11 cellular contexts compared by ENCODE assay signal in the genomic region with DNA sequence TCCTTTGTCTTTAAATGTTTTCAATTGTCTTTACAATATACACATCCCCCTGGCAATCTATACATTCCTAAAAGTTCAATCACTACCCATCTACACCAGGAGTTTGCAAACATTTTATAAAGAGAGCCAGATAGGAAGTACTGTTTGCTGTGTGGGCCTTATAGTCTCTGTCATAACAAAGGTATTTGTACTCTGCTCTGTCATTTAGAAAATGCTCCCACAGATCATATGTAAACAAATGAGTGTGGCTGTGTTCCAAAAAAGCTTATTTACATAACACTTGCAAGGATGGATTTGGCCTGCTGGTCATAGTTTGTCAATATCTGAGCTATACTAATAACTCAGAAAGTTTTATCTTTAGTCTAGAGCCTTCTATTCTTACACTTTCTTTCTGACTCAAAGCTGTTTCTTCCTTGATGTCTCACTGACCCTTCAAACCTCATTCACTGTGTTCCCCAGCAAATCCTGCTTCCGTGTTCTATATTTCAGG.
DNase-seq lines count a peak whose midpoint lies in the region; ATAC-seq, FAIRE-seq and TF ChIP-seq lines count a peak whose summit lies in the region.
"Had no signal": no experiment of that assay in that cellular context is flagged by ENCODE, and none has a peak within 500 bp of the region (broad histone marks: within the 10 kb centered on the region; RNA-seq: fewer than 3 reads in every experiment).

No MANE protein-coding gene starts in this region.

- no peak for FAIRE-seq in HTR-8/SVneo (lab: Jason Lieb, UNC)

- intact Hi-C loops in activated CD4-positive, alpha-beta T cell treated with anti-CD3 and anti-CD28 coated beads, Interleukin-2, amount 10 ng/mL, durations not matched to agents 24 days and 14 days (cut with micrococcal nuclease), result no loop called here

- no peaks in the 10 kb centered on the region for H3K4me1 Mint-ChIP-seq in activated CD4-positive, alpha-beta memory T cell treated with anti-CD3 and anti-CD28 coated beads, Interleukin-2, amount 10 ng/mL, durations not matched to agents 7 days and 5 days
- H3K4me1 Mint-ChIP-seq in activated CD4-positive, alpha-beta T cell treated with anti-CD3 and anti-CD28 coated beads, Interleukin-2, amount 10 ng/mL, durations not matched to agents 24 days and 14 days, result no peaks in the 10 kb centered on the region

- H3K9me3 Mint-ChIP-seq in activated CD4-positive, alpha-beta memory T cell treated with anti-CD3 and anti-CD28 coated beads, Interleukin-2, amount 10 ng/mL, durations not matched to agents 7 days and 5 days, result no peaks in the 10 kb centered on the region
- no peaks in the 10 kb centered on the region for H3K9me3 Mint-ChIP-seq in activated CD4-positive, alpha-beta T cell treated with anti-CD3 and anti-CD28 coated beads, Interleukin-2, amount 10 ng/mL, durations not matched to agents 24 days and 14 days

- in situ Hi-C loops in ACHN (cut with HindIII; ENCODE audit: low pct_ligation_motif_present, low pct_unique_long_range_greater_than_20kb, low sequenced_read_pairs), result no loop called here

- DNase-seq in H4 (ENCODE audit: low spot score), result peak; percentile 2
- DNase-seq in HTR-8/SVneo (ENCODE audit: insufficient read length, low spot score), result peak; percentile 12
- DNase-seq in fibroblast of the aortic adventitia (ENCODE audit: low read depth), result peak; percentile 20
- no peak for DNase-seq in ACHN
- no peak for DNase-seq in activated CD4-positive, alpha-beta memory T cell treated with anti-CD3 and anti-CD28 coated beads, Interleukin-2, amount 10 ng/mL, durations not matched to agents 7 days and 5 days
- no peak for DNase-seq in activated CD4-positive, alpha-beta T cell treated with anti-CD3 and anti-CD28 coated beads, Interleukin-2, amount 10 ng/mL, durations not matched to agents 24 days and 14 days
- DNase-seq: GDM1, NCI-H1436, spleen had no signal

- no peaks in the 10 kb centered on the region for H3K36me3 ChIP-seq in gastroesophageal sphincter
- H3K36me3 ChIP-seq: spleen had no signal

- POLR2A ChIA-PET in activated CD4-positive, alpha-beta memory T cell treated with anti-CD3 and anti-CD28 coated beads, Interleukin-2, amount 10 ng/mL, durations not matched to agents 7 days and 5 days (lab: Charles Lee), result no interaction called here

- peaks cover 0 to 9% (median 0%) of the 10 kb centered on the region in 3 donors for H3K4me1 ChIP-seq in gastroesophageal sphincter
- H3K4me1 ChIP-seq: spleen had no signal

- no peak for TF ChIP-seq CTCF in fibroblast of the aortic adventitia (IDR thresholded peaks at IDR 0.05; ENCODE audit: insufficient read depth, low read length)
- no peak for TF ChIP-seq CTCF in gastroesophageal sphincter (IDR thresholded peaks at IDR 0.05)

- no peak overlapping the region for H3K27ac Mint-ChIP-seq in activated CD4-positive, alpha-beta memory T cell treated with anti-CD3 and anti-CD28 coated beads, Interleukin-2, amount 10 ng/mL, durations not matched to agents 7 days and 5 days
- H3K27ac Mint-ChIP-seq in activated CD4-positive, alpha-beta T cell treated with anti-CD3 and anti-CD28 coated beads, Interleukin-2, amount 10 ng/mL, durations not matched to agents 24 days and 14 days, result no peak overlapping the region

- no peak overlapping the region for H3K4me3 ChIP-seq in fibroblast of the aortic adventitia (ENCODE audit: low read depth, low read length)
- H3K4me3 ChIP-seq in gastroesophageal sphincter, result no peak overlapping the region
- H3K4me3 ChIP-seq: spleen had no signal

- H3K27ac ChIP-seq in gastroesophageal sphincter, result no peak overlapping the region
- H3K27ac ChIP-seq: spleen had no signal

- H3K27me3 ChIP-seq in gastroesophageal sphincter, result no peaks in the 10 kb centered on the region
- H3K27me3 ChIP-seq: spleen had no signal

- no peak overlapping the region for H3K4me3 Mint-ChIP-seq in activated CD4-positive, alpha-beta memory T cell treated with anti-CD3 and anti-CD28 coated beads, Interleukin-2, amount 10 ng/mL, durations not matched to agents 7 days and 5 days
- H3K4me3 Mint-ChIP-seq in activated CD4-positive, alpha-beta T cell treated with anti-CD3 and anti-CD28 coated beads, Interleukin-2, amount 10 ng/mL, durations not matched to agents 24 days and 14 days, result no peak overlapping the region

- TF ChIP-seq POLR2A in gastroesophageal sphincter (IDR thresholded peaks at IDR 0.05), result no peak

- TF ChIP-seq EP300 in gastroesophageal sphincter (IDR thresholded peaks at IDR 0.05), result no peak

- CTCF ChIA-PET in activated CD4-positive, alpha-beta memory T cell treated with anti-CD3 and anti-CD28 coated beads, Interleukin-2, amount 10 ng/mL, durations not matched to agents 7 days and 5 days (lab: Charles Lee), result no interaction called here

- WGBS in gastroesophageal sphincter (ENCODE audit: low coverage in 1 of 2), 2 donors, result 47 to 88% methylated on average over 1 of the region's 1 CpG

- no peaks in the 10 kb centered on the region for H3K36me3 Mint-ChIP-seq in activated CD4-positive, alpha-beta memory T cell treated with anti-CD3 and anti-CD28 coated beads, Interleukin-2, amount 10 ng/mL, durations not matched to agents 7 days and 5 days (ENCODE audit: low read depth)
- H3K36me3 Mint-ChIP-seq in activated CD4-positive, alpha-beta T cell treated with anti-CD3 and anti-CD28 coated beads, Interleukin-2, amount 10 ng/mL, durations not matched to agents 24 days and 14 days (ENCODE audit: low read depth), result no peaks in the 10 kb centered on the region

- ATAC-seq in GM18499 (IDR thresholded peaks at IDR 0.05; ENCODE audit: insufficient read depth, unreplicated experiment) (peak; percentile 47), gastroesophageal sphincter (no peak)

- H3K9me3 ChIP-seq in gastroesophageal sphincter, result no peaks in the 10 kb centered on the region
- H3K9me3 ChIP-seq: spleen had no signal

- H3K27me3 Mint-ChIP-seq in activated CD4-positive, alpha-beta memory T cell treated with anti-CD3 and anti-CD28 coated beads, Interleukin-2, amount 10 ng/mL, durations not matched to agents 7 days and 5 days, result no peaks in the 10 kb centered on the region
- no peaks in the 10 kb centered on the region for H3K27me3 Mint-ChIP-seq in activated CD4-positive, alpha-beta T cell treated with anti-CD3 and anti-CD28 coated beads, Interleukin-2, amount 10 ng/mL, durations not matched to agents 24 days and 14 days

Comparison
In these comparisons a context has a peak if more than half of its experiments do, and no peak if none do; other contexts are left out.
1. DNase-seq: peak in H4 (single experiment), HTR-8/SVneo (single experiment) and fibroblast of the aortic adventitia (single experiment); none in ACHN (single experiment), activated CD4-positive, alpha-beta memory T cell treated with anti-CD3 and anti-CD28 coated beads, Interleukin-2, amount 10 ng/mL, durations not matched to agents 7 days and 5 days (single experiment) and activated CD4-positive, alpha-beta T cell treated with anti-CD3 and anti-CD28 coated beads, Interleukin-2, amount 10 ng/mL, durations not matched to agents 24 days and 14 days (single experiment).